In the genomic region with DNA sequence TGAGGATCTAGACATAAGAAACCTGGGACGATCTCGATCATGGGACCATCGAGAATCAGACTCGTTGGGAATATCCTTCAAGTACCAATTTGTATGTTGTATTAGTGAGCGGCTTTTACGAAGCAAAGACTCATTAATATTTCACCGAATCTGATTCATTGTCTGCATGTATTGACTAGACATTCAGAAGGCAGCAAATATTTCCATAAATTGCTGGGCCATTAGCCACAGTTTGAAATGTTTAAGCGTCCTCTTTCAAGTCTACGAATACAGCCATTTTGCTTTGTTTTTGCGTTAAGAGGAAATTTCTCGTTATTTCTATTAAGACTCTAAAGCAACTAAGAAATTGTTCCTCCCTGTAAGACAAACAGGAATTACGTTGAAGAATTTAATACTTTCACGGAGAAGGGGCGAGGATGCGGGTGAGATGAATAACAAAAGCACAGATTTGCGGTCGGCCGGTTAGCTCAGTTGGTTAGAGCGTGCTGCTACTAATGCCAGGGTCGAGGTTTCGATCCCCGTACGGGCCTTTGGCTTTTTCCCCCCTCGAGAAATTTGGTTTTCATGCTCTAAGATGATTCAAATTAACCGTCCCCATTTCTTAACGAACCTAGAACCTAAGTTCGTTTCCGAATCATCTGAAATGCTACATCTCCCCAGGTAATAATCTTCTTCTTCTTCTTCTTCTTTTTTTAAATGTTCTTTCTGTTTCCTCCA, we compare ENCODE assay signal across 11 cellular contexts. TPM values are rescaled to one million over a fixed set of nuclear protein-coding genes. Genes with fewer than 3 reads are reported as not detected.
DNase-seq lines count a peak whose midpoint lies in the region; ATAC-seq and TF ChIP-seq lines count a peak whose summit lies in the region.
"Had no signal": no experiment of that assay in that cellular context is flagged by ENCODE, and none has a peak within 500 bp of the region (broad histone marks: within the 10 kb centered on the region; RNA-seq: fewer than 3 reads in every experiment).

No MANE protein-coding gene starts in this region.

- no peak overlapping the region for H3K23ac ChIP-seq in trophoblast cell (ENCODE audit: low read length)

- peaks cover 19% of the 10 kb centered on the region for H3K36me3 Mint-ChIP-seq in activated CD8-positive, alpha-beta memory T cell treated with anti-CD3 and anti-CD28 coated beads, Interleukin-2, amount 10 ng/mL, durations not matched to agents 7 days and 5 days

- no peak overlapping the region for H3K4me3 ChIP-seq in trophoblast cell (ENCODE audit: low read depth, low read length)
- no peak overlapping the region for H3K4me3 ChIP-seq in Peyer's patch
- H3K4me3 ChIP-seq: right atrium auricular region, suprapubic skin had no signal

- H3K18ac ChIP-seq in trophoblast cell (ENCODE audit: low read length): no peak overlapping the region

- H3K27ac ChIP-seq in trophoblast cell (ENCODE audit: low read depth, low read length) (no peak overlapping the region), Peyer's patch (no peak overlapping the region)
- H3K27ac ChIP-seq: right atrium auricular region, suprapubic skin had no signal

- no peak overlapping the region for H4K8ac ChIP-seq in trophoblast cell (ENCODE audit: low read depth, low read length)

- no peak overlapping the region for H2BK120ac ChIP-seq in trophoblast cell (ENCODE audit: insufficient read depth, low read length, poor library complexity)

- H3K9me3 Mint-ChIP-seq in activated CD8-positive, alpha-beta memory T cell treated with anti-CD3 and anti-CD28 coated beads, Interleukin-2, amount 10 ng/mL, durations not matched to agents 7 days and 5 days (ENCODE audit: low read depth): peaks cover 10% of the 10 kb centered on the region

- H3K9me3 ChIP-seq in trophoblast cell (ENCODE audit: insufficient read depth, low read depth, low read length): no peaks in the 10 kb centered on the region
- peaks cover 0 to 3% (median 0%) of the 10 kb centered on the region in 4 donors for H3K9me3 ChIP-seq in Peyer's patch
- H3K9me3 ChIP-seq: suprapubic skin had no signal

- TF ChIP-seq CTCF in Peyer's patch (IDR thresholded peaks at IDR 0.05): no peak

- CTCF ChIA-PET in activated CD8-positive, alpha-beta memory T cell treated with anti-CD3 and anti-CD28 coated beads, Interleukin-2, amount 10 ng/mL, durations not matched to agents 7 days and 5 days (lab: Charles Lee): no interaction called here

- no peak overlapping the region for H2BK12ac ChIP-seq in trophoblast cell (ENCODE audit: low read length)

- H3K79me1 ChIP-seq in trophoblast cell (ENCODE audit: low read length): no peaks in the 10 kb centered on the region

- H4K91ac ChIP-seq in trophoblast cell (ENCODE audit: low read depth, low read length): no peak overlapping the region

- no peak overlapping the region for H2AK5ac ChIP-seq in trophoblast cell (ENCODE audit: low read length)

- H3K27me3 ChIP-seq in trophoblast cell (ENCODE audit: insufficient read depth, low read length): no peaks in the 10 kb centered on the region
- peaks cover 0 to 61% of the 10 kb centered on the region in 2 donors for H3K27me3 ChIP-seq in Peyer's patch

- WGBS in trophoblast cell (ENCODE audit: extremely low coverage, insufficient coverage, insufficient read length): no CpG with 5 or more reads among the region's 28 CpGs

- ATAC-seq in activated CD8-positive, alpha-beta memory T cell treated with anti-CD3 and anti-CD28 coated beads, Interleukin-2, amount 10 ng/mL, durations not matched to agents 7 days and 5 days: no peak
- ATAC-seq in HG03175 (IDR thresholded peaks at IDR 0.05; ENCODE audit: unreplicated experiment) (no peak), HG03439 (IDR thresholded peaks at IDR 0.05; ENCODE audit: unreplicated experiment) (no peak)

- DNase-seq in activated CD8-positive, alpha-beta memory T cell treated with anti-CD3 and anti-CD28 coated beads, Interleukin-2, amount 10 ng/mL, durations not matched to agents 7 days and 5 days: no peak
- no peak for DNase-seq in activated CD8-positive, alpha-beta memory T cell treated with anti-CD3 and anti-CD28 coated beads for 24 hours
- DNase-seq in NCI-H460 (ENCODE audit: extremely low read depth, low read depth): peak; percentile 66
- peak; percentile 82 for DNase-seq in ecto neural progenitor cell (ENCODE audit: low spot score)
- peak in 1 of 2 donors; percentile 51 for DNase-seq in trophoblast cell
- DNase-seq in Peyer's patch: no peak
- DNase-seq: AML-193 had no signal

- no peak overlapping the region for H2AFZ ChIP-seq in trophoblast cell (ENCODE audit: insufficient read depth, low read length, poor library complexity)

- H3K4me3 Mint-ChIP-seq in activated CD8-positive, alpha-beta memory T cell treated with anti-CD3 and anti-CD28 coated beads, Interleukin-2, amount 10 ng/mL, durations not matched to agents 7 days and 5 days: no peak overlapping the region

- no peak for TF ChIP-seq POLR2A in Peyer's patch (IDR thresholded peaks at IDR 0.05)

- H3K14ac ChIP-seq in trophoblast cell (ENCODE audit: low read length): no peak overlapping the region

- no peak overlapping the region for H3K9ac ChIP-seq in trophoblast cell (ENCODE audit: low read length)

- no peaks in the 10 kb centered on the region for H3K79me2 ChIP-seq in trophoblast cell (ENCODE audit: control insufficient read depth, insufficient read depth, low read length, poor library complexity)

- H2BK5ac ChIP-seq in trophoblast cell (ENCODE audit: low read depth, low read length, poor library complexity): no peak overlapping the region

- peaks cover 9% of the 10 kb centered on the region for H3K4me1 Mint-ChIP-seq in activated CD8-positive, alpha-beta memory T cell treated with anti-CD3 and anti-CD28 coated beads, Interleukin-2, amount 10 ng/mL, durations not matched to agents 7 days and 5 days

- no peak overlapping the region for H3K4ac ChIP-seq in trophoblast cell (ENCODE audit: low read depth, low read length)

- H4K12ac ChIP-seq in trophoblast cell (ENCODE audit: low read depth, low read length): no peak overlapping the region

- peak overlapping the region; percentile 39 for H3K4me2 ChIP-seq in trophoblast cell (ENCODE audit: low read length)

- H3K36me3 ChIP-seq in trophoblast cell (ENCODE audit: control insufficient read depth in 1 of 2, insufficient read depth in 2 of 2, low read length in 2 of 2): no peaks in the 10 kb centered on the region
- no peaks in the 10 kb centered on the region for H3K36me3 ChIP-seq in Peyer's patch
- H3K36me3 ChIP-seq: right atrium auricular region, suprapubic skin had no signal

- peak overlapping the region; percentile 34 for H3K27ac Mint-ChIP-seq in activated CD8-positive, alpha-beta memory T cell treated with anti-CD3 and anti-CD28 coated beads, Interleukin-2, amount 10 ng/mL, durations not matched to agents 7 days and 5 days

- peaks cover 0 to 4% of the 10 kb centered on the region in 2 experiments for H3K4me1 ChIP-seq in trophoblast cell (ENCODE audit: control insufficient read depth in 1 of 2, insufficient read depth in 2 of 2, low read length in 2 of 2)
- H3K4me1 ChIP-seq in Peyer's patch: no peaks in the 10 kb centered on the region

- peaks cover 87% of the 10 kb centered on the region for H3K27me3 Mint-ChIP-seq in activated CD8-positive, alpha-beta memory T cell treated with anti-CD3 and anti-CD28 coated beads, Interleukin-2, amount 10 ng/mL, durations not matched to agents 7 days and 5 days

RNA-seq across cellular contexts. Expression of gene POM121L2, which starts 18.5 kb away (rescaled TPM):
- not detected for total RNA-seq in activated CD8-positive, alpha-beta memory T cell treated with anti-CD3 and anti-CD28 coated beads, Interleukin-2, amount 10 ng/mL, durations not matched to agents 7 days and 5 days
- total RNA-seq in NCI-H460 (2014; rRNA removed; shearing (Covaris generic)): not detected in 2 replicates
- polyA plus RNA-seq in NCI-H460 (2014; cell fraction: nucleus; rRNA removed): not detected in 2 replicates
- 0.01 TPM in 2 replicates for polyA plus RNA-seq in trophoblast cell (2013)
- not detected for total RNA-seq in Peyer's patch
- total RNA-seq: right atrium auricular region, suprapubic skin had no signal

RNA-seq across cellular contexts. Expression of gene PRSS16, which starts 46.1 kb away (rescaled TPM):
- under 1 TPM; 0.33 to 0.82 TPM for total RNA-seq in activated CD8-positive, alpha-beta memory T cell treated with anti-CD3 and anti-CD28 coated beads, Interleukin-2, amount 10 ng/mL, durations not matched to agents 7 days and 5 days
- 4.1 and 5.0 TPM in 2 replicates for total RNA-seq in NCI-H460 (2014; rRNA removed; shearing (Covaris generic))
- polyA plus RNA-seq in NCI-H460 (2014; cell fraction: nucleus; rRNA removed): 0.88 and 6.4 TPM in 2 replicates
- polyA plus RNA-seq in trophoblast cell (2013): 10.0 and 10.1 TPM in 2 replicates
- total RNA-seq in Peyer's patch: 10 to 100 TPM in 3 of 4 donors, 1 to 10 TPM in 1; 5.0 to 37.1 (median 29.8) TPM

Comparison
In these comparisons a context has a peak if more than half of its experiments do, and no peak if none do; other contexts are left out.
1. DNase-seq: peak in NCI-H460 (single experiment) and ecto neural progenitor cell (single experiment); none in activated CD8-positive, alpha-beta memory T cell treated with anti-CD3 and anti-CD28 coated beads, Interleukin-2, amount 10 ng/mL, durations not matched to agents 7 days and 5 days (single experiment), activated CD8-positive, alpha-beta memory T cell treated with anti-CD3 and anti-CD28 coated beads for 24 hours (single experiment) and Peyer's patch (0 of 3).